ENCODE assay signal across 14 cellular contexts in genomic region chr10:26407406-26407969, GRCh38. TPM values are rescaled to one million over a fixed set of nuclear protein-coding genes. Genes with fewer than 3 reads are reported as not detected.
DNase-seq lines count a peak whose midpoint lies in the region; ATAC-seq, FAIRE-seq and TF ChIP-seq lines count a peak whose summit lies in the region.
"Had no signal": no experiment of that assay in that cellular context is flagged by ENCODE, and none has a peak within 500 bp of the region (broad histone marks: within the 10 kb centered on the region; RNA-seq: fewer than 3 reads in every experiment).

No MANE protein-coding gene starts in this region.

- no peaks in the 10 kb centered on the region for H3K36me3 ChIP-seq in astrocyte (ENCODE audit: insufficient read depth, low read length)
- H3K36me3 ChIP-seq in lung (ENCODE audit: control insufficient read depth in 2 of 2, insufficient read depth in 2 of 2, low read length in 2 of 2): no peaks in the 10 kb centered on the region
- H3K36me3 ChIP-seq: adrenal gland, suprapubic skin had no signal

- no peaks in the 10 kb centered on the region for H3K9me3 ChIP-seq in astrocyte (ENCODE audit: insufficient read depth, low read depth, low read length)
- peaks cover 0 to 2% of the 10 kb centered on the region in 2 donors for H3K9me3 ChIP-seq in lung (ENCODE audit: control insufficient read depth in 2 of 2, insufficient read depth in 1 of 2, low read length in 1 of 2)
- H3K9me3 ChIP-seq: adrenal gland, suprapubic skin had no signal

- no peak overlapping the region for H3K4me3 ChIP-seq in astrocyte (ENCODE audit: insufficient read depth, low read depth, low read length)
- no peak overlapping the region for H3K4me3 ChIP-seq in lung
- H3K4me3 ChIP-seq: adrenal gland, suprapubic skin had no signal

- H3K9me3 Mint-ChIP-seq in CD14-positive monocyte: peaks cover 0 to 3% (median 0%) of the 10 kb centered on the region in 7 donors
- no peaks in the 10 kb centered on the region for H3K9me3 Mint-ChIP-seq in astrocyte (ENCODE audit: unreplicated experiment)
- H3K9me3 Mint-ChIP-seq in T-helper 2 cell treated with Interferon-gamma antibody and Interleukin-4, amounts not matched to agents 5 μg/mL and 100 μg/mL, for 36 hours: no peaks in the 10 kb centered on the region

- H3K27ac Mint-ChIP-seq in CD14-positive monocyte: peak overlapping the region; percentile 15 to 87 (median 60)
- peak overlapping the region; percentile 78 for H3K27ac Mint-ChIP-seq in astrocyte (ENCODE audit: unreplicated experiment)
- H3K27ac Mint-ChIP-seq in T-helper 2 cell treated with Interferon-gamma antibody and Interleukin-4, amounts not matched to agents 5 μg/mL and 100 μg/mL, for 36 hours: no peak overlapping the region

- no peak overlapping the region for H3K4me2 ChIP-seq in astrocyte (ENCODE audit: low read length)

- H3K4me1 Mint-ChIP-seq in CD14-positive monocyte: peaks cover 22% of the 10 kb centered on the region
- peaks cover 6% of the 10 kb centered on the region for H3K4me1 Mint-ChIP-seq in astrocyte (ENCODE audit: low read depth, unreplicated experiment)
- H3K4me1 Mint-ChIP-seq in T-helper 2 cell treated with Interferon-gamma antibody and Interleukin-4, amounts not matched to agents 5 μg/mL and 100 μg/mL, for 36 hours (ENCODE audit: low read depth): peaks cover 1% of the 10 kb centered on the region

- no peaks in the 10 kb centered on the region for H4K20me1 ChIP-seq in astrocyte (ENCODE audit: insufficient read depth, low read length)

- no peak for TF ChIP-seq CTCF in CD14-positive monocyte (IDR thresholded peaks at IDR 0.05)
- TF ChIP-seq CTCF in astrocyte (IDR thresholded peaks at IDR 0.05; ENCODE audit: insufficient read depth, low read depth, low read length): no peak
- no peak for TF ChIP-seq CTCF in lung (IDR thresholded peaks at IDR 0.05; ENCODE audit: control extremely low read depth, extremely low read depth)

- H3K79me2 ChIP-seq in astrocyte (ENCODE audit: insufficient read depth, low read length): no peaks in the 10 kb centered on the region

- peak overlapping the region; percentile 25 for H3K27ac ChIP-seq in astrocyte (ENCODE audit: low read depth, low read length)
- H3K27ac ChIP-seq in lung (ENCODE audit: low read depth in 1 of 2, low read length in 1 of 2): no peak overlapping the region
- H3K27ac ChIP-seq: adrenal gland, suprapubic skin had no signal

- no peaks in the 10 kb centered on the region for H3K36me3 Mint-ChIP-seq in CD14-positive monocyte
- H3K36me3 Mint-ChIP-seq in astrocyte (ENCODE audit: low read depth, unreplicated experiment): no peaks in the 10 kb centered on the region
- H3K36me3 Mint-ChIP-seq in T-helper 2 cell treated with Interferon-gamma antibody and Interleukin-4, amounts not matched to agents 5 μg/mL and 100 μg/mL, for 36 hours (ENCODE audit: low read depth): no peaks in the 10 kb centered on the region

- peak overlapping the region; percentile 37 for H3K9ac ChIP-seq in astrocyte (ENCODE audit: low read length)

- H3K4me3 Mint-ChIP-seq in CD14-positive monocyte (no peak overlapping the region), astrocyte (ENCODE audit: unreplicated experiment) (no peak overlapping the region)
- H3K4me3 Mint-ChIP-seq in T-helper 2 cell treated with Interferon-gamma antibody and Interleukin-4, amounts not matched to agents 5 μg/mL and 100 μg/mL, for 36 hours: no peak overlapping the region

- H3K27me3 ChIP-seq in astrocyte (ENCODE audit: insufficient read depth, low read length): no peaks in the 10 kb centered on the region
- H3K27me3 ChIP-seq in lung (ENCODE audit: control insufficient read depth, insufficient read depth): no peaks in the 10 kb centered on the region
- H3K27me3 ChIP-seq: suprapubic skin had no signal

- no peak for FAIRE-seq in astrocyte (lab: Jason Lieb, UNC)
- FAIRE-seq: endometrium, G401.6 had no signal

- peak; percentile 27 for ATAC-seq in lung (ENCODE audit: insufficient read depth, low FRiP score)
- no peak for ATAC-seq in GM21447 (IDR thresholded peaks at IDR 0.05; ENCODE audit: unreplicated experiment)

- H2AFZ ChIP-seq in astrocyte (ENCODE audit: low read depth, low read length): no peak overlapping the region

- intact Hi-C loops in CD14-positive monocyte (cut with micrococcal nuclease): no loop called here

- H3K4me1 ChIP-seq in astrocyte (ENCODE audit: insufficient read depth, low read length): no peaks in the 10 kb centered on the region
- no peaks in the 10 kb centered on the region for H3K4me1 ChIP-seq in lung (ENCODE audit: control insufficient read depth in 2 of 2, insufficient read depth in 2 of 2, low read length in 2 of 2)
- H3K4me1 ChIP-seq: adrenal gland, suprapubic skin had no signal

- WGBS in lung, 2 donors: 82 to 90% methylated on average over 2 of the region's 2 CpGs

- H3K27me3 Mint-ChIP-seq in CD14-positive monocyte (ENCODE audit: low read depth in 3 of 3) (peaks cover 0 to 3% (median 0%) of the 10 kb centered on the region in 3 donors), astrocyte (ENCODE audit: low read depth, unreplicated experiment) (no peaks in the 10 kb centered on the region)
- peaks cover 23% of the 10 kb centered on the region for H3K27me3 Mint-ChIP-seq in T-helper 2 cell treated with Interferon-gamma antibody and Interleukin-4, amounts not matched to agents 5 μg/mL and 100 μg/mL, for 36 hours (ENCODE audit: low read depth)

- DNase-seq in CD14-positive monocyte (ENCODE audit: low spot score): peak; percentile 90
- DNase-seq in GOT3 (lab: John Stamatoyannopoulos, UW): peak; percentile 4
- DNase-seq in astrocyte (ENCODE audit: low read depth): peak; percentile 35
- no peak for DNase-seq in lung (ENCODE audit: low spot score)
- no peak for DNase-seq in ecto neural progenitor cell (ENCODE audit: low spot score)
- DNase-seq in T-helper 2 cell treated with Interferon-gamma antibody and Interleukin-4, amounts not matched to agents 5 μg/mL and 100 μg/mL, for 36 hours (ENCODE audit: low spot score): no peak
- DNase-seq in activated naive CD4-positive, alpha-beta T cell treated with Interleukin-2 at 50 U/mL for 16 hours: no peak
- DNase-seq: adrenal gland, HCEC 1CT, NCI-H524 treated with DMSO at 0.1 percent for 48 hours had no signal

RNA-seq across cellular contexts. Expression of gene APBB1IP, which starts 30.7 kb away (rescaled TPM):
- polyA plus RNA-seq in CD14-positive monocyte: 10 to 100 TPM; 24.6 to 45.4 TPM
- total RNA-seq in astrocyte: 0.23 TPM in 1 of 2 replicates, not detected in the other
- 10 to 100 TPM; 12.2 to 26.0 TPM for total RNA-seq in lung
- polyA plus RNA-seq in lung: 10 to 100 TPM in 1 of 2 donors, 1 to 10 TPM in 1; 5.4 to 33.5 TPM

Comparison
In these comparisons a context has a peak if more than half of its experiments do, and no peak if none do; other contexts are left out.
1. DNase-seq: peak in CD14-positive monocyte (single experiment), GOT3 (single experiment) and astrocyte (single experiment); none in lung (single experiment), ecto neural progenitor cell (single experiment), T-helper 2 cell treated with Interferon-gamma antibody and Interleukin-4, amounts not matched to agents 5 μg/mL and 100 μg/mL, for 36 hours (single experiment) and activated naive CD4-positive, alpha-beta T cell treated with Interleukin-2 at 50 U/mL for 16 hours (single experiment).
2. RNA of gene APBB1IP, which starts 30.7 kb away (total RNA-seq): 12.2 to 26.0 TPM in lung; 0.23 TPM in astrocyte; every median in the first group is over 10 times any median in the second.